ENCODE assay signal across 18 cellular contexts in the genomic region with DNA sequence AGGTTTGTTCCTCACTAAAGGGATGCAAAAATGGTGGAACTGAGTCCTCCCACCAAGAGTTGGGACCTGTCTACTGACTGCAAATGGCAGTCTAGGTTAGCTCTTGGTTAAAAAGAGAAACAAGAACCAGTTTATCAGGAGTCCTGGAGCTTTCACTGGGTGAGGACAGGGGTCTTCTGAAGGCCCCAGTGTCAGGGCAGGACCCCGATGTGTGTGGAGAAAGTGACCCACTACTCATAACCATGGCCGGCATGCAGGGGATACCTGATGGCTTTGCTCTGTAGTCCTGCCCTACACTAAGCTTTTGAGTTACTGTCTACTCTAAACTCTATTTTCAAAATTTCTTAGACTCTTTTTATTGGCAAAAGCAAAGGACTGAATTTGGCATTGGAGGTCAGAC.
DNase-seq lines count a peak whose midpoint lies in the region; ATAC-seq and TF ChIP-seq lines count a peak whose summit lies in the region.
"Had no signal": no experiment of that assay in that cellular context is flagged by ENCODE, and none has a peak within 500 bp of the region (broad histone marks: within the 10 kb centered on the region; RNA-seq: fewer than 3 reads in every experiment).

No MANE protein-coding gene starts in this region.

- no peaks in the 10 kb centered on the region for H3K36me3 Mint-ChIP-seq in CD14-positive monocyte
- no peaks in the 10 kb centered on the region for H3K36me3 Mint-ChIP-seq in nephron (ENCODE audit: low read depth)
- H3K36me3 Mint-ChIP-seq in glutamatergic neuron (ENCODE audit: unreplicated experiment), result no peaks in the 10 kb centered on the region
- H3K36me3 Mint-ChIP-seq: CD4-positive, alpha-beta memory T cell had no signal

- no peak for TF ChIP-seq CTCF in CD14-positive monocyte (IDR thresholded peaks at IDR 0.05)
- TF ChIP-seq CTCF in RWPE2 (IDR thresholded peaks at IDR 0.05; ENCODE audit: poor library complexity, severe bottlenecking), result no peak
- no peak for TF ChIP-seq CTCF in nephron (IDR thresholded peaks at IDR 0.05; ENCODE audit: unreplicated experiment in 3 of 3)
- TF ChIP-seq CTCF in uterus (IDR thresholded peaks at IDR 0.05), result no peak
- TF ChIP-seq CTCF in glutamatergic neuron (IDR thresholded peaks at IDR 0.05; ENCODE audit: partially characterized antibody, unreplicated experiment), result no peak

- H3K4me1 ChIP-seq in RWPE2 (ENCODE audit: insufficient read depth, poor library complexity, severe bottlenecking), result no peaks in the 10 kb centered on the region
- H3K4me1 ChIP-seq in uterus, result peaks cover 8% of the 10 kb centered on the region in 2 donors
- H3K4me1 ChIP-seq: HAP-1 had no signal

- H3K36me3 ChIP-seq in RWPE2 (ENCODE audit: low read depth) (no peaks in the 10 kb centered on the region), uterus (no peaks in the 10 kb centered on the region)
- H3K36me3 ChIP-seq: HAP-1 had no signal

- intact Hi-C loops in CD14-positive monocyte (cut with micrococcal nuclease) (no loop called here), uterus (cut with DNase I; ENCODE audit: low total_unique reads) (no loop called here)

- no peak for TF ChIP-seq POLR2A in uterus (IDR thresholded peaks at IDR 0.05)

- no peak overlapping the region for H3K27ac ChIP-seq in RWPE2 (ENCODE audit: poor library complexity, severe bottlenecking)
- peak overlapping the region; percentile 73 to 82 for H3K27ac ChIP-seq in uterus
- H3K27ac ChIP-seq: C4-2B, GM23248, HL-60 had no signal

- ATAC-seq in RWPE2 (ENCODE audit: low read depth), result no peak
- no peak for ATAC-seq in HG03457 (IDR thresholded peaks at IDR 0.05; ENCODE audit: unreplicated experiment)
- ATAC-seq: GM12878, K562 had no signal

- H3K27me3 Mint-ChIP-seq in CD14-positive monocyte (ENCODE audit: low read depth in 3 of 3) (peaks cover 3 to 5% (median 4%) of the 10 kb centered on the region in 3 donors), nephron (ENCODE audit: low read depth) (peaks cover 19% of the 10 kb centered on the region), glutamatergic neuron (ENCODE audit: unreplicated experiment) (peaks cover 13% of the 10 kb centered on the region)

- H3K4me3 ChIP-seq in RWPE2 (ENCODE audit: severe bottlenecking) (no peak overlapping the region), uterus (no peak overlapping the region)
- H3K4me3 ChIP-seq: GM12878, GM23248, HAP-1, K562 had no signal

- H3K4me3 Mint-ChIP-seq in CD14-positive monocyte (no peak overlapping the region), nephron (no peak overlapping the region), glutamatergic neuron (ENCODE audit: unreplicated experiment) (no peak overlapping the region)
- H3K4me3 Mint-ChIP-seq: CD4-positive, alpha-beta memory T cell had no signal

- peaks cover 0 to 3% (median 0%) of the 10 kb centered on the region in 7 donors for H3K9me3 Mint-ChIP-seq in CD14-positive monocyte
- no peaks in the 10 kb centered on the region for H3K9me3 Mint-ChIP-seq in nephron
- peaks cover 9% of the 10 kb centered on the region for H3K9me3 Mint-ChIP-seq in glutamatergic neuron (ENCODE audit: unreplicated experiment)

- H3K27me3 ChIP-seq in RWPE2 (ENCODE audit: insufficient read depth, poor library complexity, severe bottlenecking), result no peaks in the 10 kb centered on the region
- H3K27me3 ChIP-seq in uterus, result no peaks in the 10 kb centered on the region

- DNase-seq in CD14-positive monocyte (ENCODE audit: low spot score), result peak; percentile 10
- DNase-seq in RWPE2 (ENCODE audit: low spot score), result peak; percentile 52
- DNase-seq in uterus, result peak in 1 of 2 donors; percentile 8
- no peak for DNase-seq in glutamatergic neuron
- DNase-seq in NCI-H2081 treated with DMSO at 0.1 percent for 48 hours (lab: John Stamatoyannopoulos, UW), result no peak
- DNase-seq: AML-193; CD4-positive, alpha-beta memory T cell; DND-41; EL; GM23248; IMR-90 had no signal

- H3K4me1 Mint-ChIP-seq in CD14-positive monocyte (peaks cover 13% of the 10 kb centered on the region), nephron (peaks cover 15% of the 10 kb centered on the region), glutamatergic neuron (ENCODE audit: low read depth, unreplicated experiment) (peaks cover 2% of the 10 kb centered on the region)
- H3K4me1 Mint-ChIP-seq: CD4-positive, alpha-beta memory T cell had no signal

- H3K9me3 ChIP-seq in RWPE2 (ENCODE audit: severe bottlenecking) (no peaks in the 10 kb centered on the region), uterus (no peaks in the 10 kb centered on the region)
- H3K9me3 ChIP-seq: HAP-1 had no signal

- H3K27ac Mint-ChIP-seq in CD14-positive monocyte (no peak overlapping the region), nephron (peak overlapping the region in 2 of 3 experiments; percentile 3 to 40), glutamatergic neuron (ENCODE audit: unreplicated experiment) (no peak overlapping the region)
- H3K27ac Mint-ChIP-seq: CD4-positive, alpha-beta memory T cell had no signal

Comparison
In these comparisons a context has a peak if more than half of its experiments do, and no peak if none do; other contexts are left out.
1. DNase-seq: peak in CD14-positive monocyte (single experiment) and RWPE2 (single experiment); none in glutamatergic neuron (single experiment) and NCI-H2081 treated with DMSO at 0.1 percent for 48 hours (single experiment).
2. H3K27ac Mint-ChIP-seq: peak in nephron (2 of 3); none in CD14-positive monocyte (0 of 7) and glutamatergic neuron (single experiment).